18 cellular contexts compared by ENCODE assay signal in genomic region chr4:186832906-186833305, GRCh38.
A peak's percentile ranks its signal among the peaks of the same experiment; 100 is the strongest.
DNase-seq lines count a peak whose midpoint lies in the region; ATAC-seq and TF ChIP-seq lines count a peak whose summit lies in the region.
"Had no signal": no experiment of that assay in that cellular context is flagged by ENCODE, and none has a peak within 500 bp of the region (broad histone marks: within the 10 kb centered on the region; RNA-seq: fewer than 3 reads in every experiment).

No MANE protein-coding gene starts in this region.

- no peak for TF ChIP-seq POLR2A in spleen (IDR thresholded peaks at IDR 0.05)

- ATAC-seq in HG02642 (IDR thresholded peaks at IDR 0.05; ENCODE audit: poor library complexity, unreplicated experiment) (no peak), T-cell (replicated peaks in 1 of 4) (no peak)
- ATAC-seq: PC-3 had no signal

- H2BK120ac ChIP-seq in trophoblast cell (ENCODE audit: insufficient read depth, low read length, poor library complexity), result no peak overlapping the region

- H4K12ac ChIP-seq in trophoblast cell (ENCODE audit: low read depth, low read length), result no peak overlapping the region

- no peak overlapping the region for H2BK12ac ChIP-seq in trophoblast cell (ENCODE audit: low read length)

- DNase-seq in NCI-H226, result peak; percentile 67
- peak; percentile 87 for DNase-seq in brain microvascular endothelial cell
- peak; percentile 43 for DNase-seq in fibroblast of villous mesenchyme (ENCODE audit: low read depth)
- DNase-seq in trophoblast cell, result peak; percentile 34 to 71
- DNase-seq in left ventricle myocardium inferior, result no peak
- DNase-seq in T-cell, result no peak
- DNase-seq in spleen, result no peak
- DNase-seq: DMS 273 treated with DMSO at 0.1 percent for 48 hours, H7, NCI-H1436, NCI-H2029, NCI-H2171 treated with DMSO at 0.1 percent for 48 hours, NCI-H748 treated with DMSO at 0.1 percent for 48 hours, PC-3, SJCRH30 had no signal

- H3K23ac ChIP-seq in trophoblast cell (ENCODE audit: low read length), result no peak overlapping the region

- H3K9me3 ChIP-seq in trophoblast cell (ENCODE audit: insufficient read depth, low read depth, low read length), result no peaks in the 10 kb centered on the region
- peaks cover 6% of the 10 kb centered on the region for H3K9me3 ChIP-seq in left ventricle myocardium inferior (replicated peaks)
- peaks cover 0 to 29% (median 2%) of the 10 kb centered on the region in 8 donors for H3K9me3 ChIP-seq in spleen
- H3K9me3 ChIP-seq: SJCRH30 had no signal

- peak overlapping the region; percentile 47 for H3K27ac ChIP-seq in brain microvascular endothelial cell
- no peak overlapping the region for H3K27ac ChIP-seq in trophoblast cell (ENCODE audit: low read depth, low read length)
- H3K27ac ChIP-seq in left ventricle myocardium inferior (replicated peaks), result no peak overlapping the region
- H3K27ac ChIP-seq in spleen, result no peak overlapping the region
- H3K27ac ChIP-seq: C4-2B, RWPE1, SJCRH30 had no signal

- no peak overlapping the region for H4K8ac ChIP-seq in trophoblast cell (ENCODE audit: low read depth, low read length)

- intact Hi-C loops in left ventricle myocardium inferior (cut with micrococcal nuclease), result no loop called here
- intact Hi-C loops in spleen (cut with DNase I; ENCODE audit: low total_unique reads), result no loop called here

- H3K4me1 ChIP-seq in trophoblast cell (ENCODE audit: control insufficient read depth in 1 of 2, insufficient read depth in 2 of 2, low read length in 2 of 2) (no peaks in the 10 kb centered on the region), left ventricle myocardium inferior (no peaks in the 10 kb centered on the region), spleen (no peaks in the 10 kb centered on the region)
- H3K4me1 ChIP-seq: SJCRH30 had no signal

- no peaks in the 10 kb centered on the region for H3K27me3 Mint-ChIP-seq in T-cell

- H3K4ac ChIP-seq in trophoblast cell (ENCODE audit: low read depth, low read length), result no peak overlapping the region

- no peak overlapping the region for H3K18ac ChIP-seq in trophoblast cell (ENCODE audit: low read length)

- H3K4me1 Mint-ChIP-seq in T-cell, result no peaks in the 10 kb centered on the region

- in situ Hi-C loops in brain microvascular endothelial cell (cut with HindIII; ENCODE audit: low pct_ligation_motif_present, low sequenced_read_pairs), result no loop called here

- H3K4me3 ChIP-seq in brain microvascular endothelial cell (ENCODE audit: low read depth, low read length), result no peak overlapping the region
- H3K4me3 ChIP-seq in fibroblast of villous mesenchyme (ENCODE audit: low read depth, low read length), result no peak overlapping the region
- no peak overlapping the region for H3K4me3 ChIP-seq in trophoblast cell (ENCODE audit: low read depth, low read length)
- no peak overlapping the region for H3K4me3 ChIP-seq in left ventricle myocardium inferior
- no peak overlapping the region for H3K4me3 ChIP-seq in spleen
- H3K4me3 ChIP-seq: SJCRH30 had no signal

- H3K36me3 ChIP-seq in brain microvascular endothelial cell (replicated peaks) (no peaks in the 10 kb centered on the region), trophoblast cell (ENCODE audit: control insufficient read depth in 1 of 2, insufficient read depth in 2 of 2, low read length in 2 of 2) (no peaks in the 10 kb centered on the region), left ventricle myocardium inferior (no peaks in the 10 kb centered on the region), spleen (no peaks in the 10 kb centered on the region)
- H3K36me3 ChIP-seq: SJCRH30 had no signal

- no peak overlapping the region for H4K91ac ChIP-seq in trophoblast cell (ENCODE audit: low read depth, low read length)

- H2AK5ac ChIP-seq in trophoblast cell (ENCODE audit: low read length), result no peak overlapping the region

- peaks cover 9 to 32% (median 18%) of the 10 kb centered on the region in 3 donors for H3K9me3 Mint-ChIP-seq in T-cell

- no peak overlapping the region for H3K4me2 ChIP-seq in trophoblast cell (ENCODE audit: low read length)

- no peak overlapping the region for H2AFZ ChIP-seq in trophoblast cell (ENCODE audit: insufficient read depth, low read length, poor library complexity)

- POLR2A ChIA-PET in T-cell (lab: Charles Lee), result no interaction called here

- H3K27ac Mint-ChIP-seq in T-cell, result no peak overlapping the region

- H3K79me1 ChIP-seq in trophoblast cell (ENCODE audit: low read length), result no peaks in the 10 kb centered on the region

- H2BK5ac ChIP-seq in trophoblast cell (ENCODE audit: low read depth, low read length, poor library complexity), result no peak overlapping the region

- H3K79me2 ChIP-seq in trophoblast cell (ENCODE audit: control insufficient read depth, insufficient read depth, low read length, poor library complexity), result no peaks in the 10 kb centered on the region

- no peak overlapping the region for H3K14ac ChIP-seq in trophoblast cell (ENCODE audit: low read length)

- TF ChIP-seq CTCF in brain microvascular endothelial cell (IDR thresholded peaks at IDR 0.05; ENCODE audit: low read depth, low read length, missing control alignments) (no peak), fibroblast of villous mesenchyme (IDR thresholded peaks at IDR 0.05; ENCODE audit: insufficient read depth, low read depth, low read length) (no peak), left ventricle myocardium inferior (IDR thresholded peaks at IDR 0.05; ENCODE audit: borderline replicate concordance) (no peak), spleen (IDR thresholded peaks at IDR 0.05 in 8 of 11, conservative IDR thresholded peaks at IDR 0.05 in 3 of 11) (no peak)

- H3K4me3 Mint-ChIP-seq in T-cell, result no peak overlapping the region

- no peak overlapping the region for H3K9ac ChIP-seq in trophoblast cell (ENCODE audit: low read length)

- CTCF ChIA-PET in T-cell (lab: Charles Lee), result no interaction called here

- no CpG with 5 or more reads among the region's 1 CpG for WGBS in trophoblast cell (ENCODE audit: extremely low coverage, insufficient coverage, insufficient read length)
- 18 to 38% (median 27%) methylated on average over 1 of the region's 1 CpG for WGBS in spleen, 5 donors

- H3K36me3 Mint-ChIP-seq in T-cell, result no peaks in the 10 kb centered on the region

- H3K27me3 ChIP-seq in brain microvascular endothelial cell (replicated peaks) (no peaks in the 10 kb centered on the region), trophoblast cell (ENCODE audit: insufficient read depth, low read length) (no peaks in the 10 kb centered on the region), left ventricle myocardium inferior (ENCODE audit: low read depth) (no peaks in the 10 kb centered on the region), spleen (replicated peaks in 1 of 7) (no peaks in the 10 kb centered on the region)
- H3K27me3 ChIP-seq: SJCRH30 had no signal

Comparison
In these comparisons a context has a peak if more than half of its experiments do, and no peak if none do; other contexts are left out.
1. DNase-seq: peak in NCI-H226 (single experiment), brain microvascular endothelial cell (single experiment), fibroblast of villous mesenchyme (single experiment) and trophoblast cell (2 of 2); none in left ventricle myocardium inferior (single experiment), T-cell (0 of 34) and spleen (single experiment).